ENCODE assay signal across 8 cellular contexts in the genomic region with DNA sequence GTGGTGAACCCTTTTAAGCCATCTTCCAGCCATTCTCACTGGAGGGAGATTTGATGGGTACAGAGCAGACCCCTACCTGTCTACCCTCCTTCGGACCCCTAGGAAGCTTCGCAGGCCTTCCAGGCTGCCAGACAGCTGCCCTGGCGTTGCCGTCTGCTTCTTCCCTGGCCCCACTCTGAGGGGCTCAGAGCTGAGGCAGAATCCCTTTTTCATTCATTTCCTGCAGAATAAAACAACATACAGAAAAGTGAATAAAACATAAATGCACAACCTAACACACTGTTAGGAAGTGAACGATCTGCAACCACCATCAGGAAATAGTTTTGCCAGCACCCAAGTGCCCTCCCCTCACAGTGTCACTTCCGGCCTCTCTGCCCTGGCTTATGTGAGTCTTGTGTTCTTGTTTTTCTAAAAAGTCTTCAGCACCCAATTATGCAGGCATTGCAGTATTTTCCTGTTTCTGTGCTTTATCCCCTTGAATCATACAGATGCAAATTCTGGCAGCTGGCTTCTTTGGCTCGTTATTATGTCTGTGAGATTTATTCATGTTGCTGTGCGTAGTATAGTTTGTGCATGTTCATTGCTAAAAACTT. TPM values are rescaled to one million over a fixed set of nuclear protein-coding genes. Genes with fewer than 3 reads are reported as not detected.
A peak's percentile ranks its signal among the peaks of the same experiment; 100 is the strongest.
DNase-seq lines count a peak whose midpoint lies in the region; ATAC-seq and TF ChIP-seq lines count a peak whose summit lies in the region.

No MANE protein-coding gene starts in this region.

- peak; percentile 86 to 87 for DNase-seq in Kasumi-1 (lab: John Stamatoyannopoulos, UW)
- peak; percentile 87 for DNase-seq in activated CD8-positive, alpha-beta T cell treated with anti-CD3 and anti-CD28 coated beads, Interleukin-2, amount 10 ng/mL, durations not matched to agents 7 days and 5 days
- DNase-seq in epithelial cell of esophagus (ENCODE audit: low read depth): peak; percentile 14
- DNase-seq in tibial artery: peak; percentile 67 to 70
- DNase-seq in COLO668 (lab: John Stamatoyannopoulos, UW; ENCODE audit: unreplicated experiment): no peak
- no peak for DNase-seq in SHP77 treated with DMSO at 0.1 percent for 48 hours (lab: John Stamatoyannopoulos, UW)

- H3K4me3 Mint-ChIP-seq in activated CD8-positive, alpha-beta T cell treated with anti-CD3 and anti-CD28 coated beads, Interleukin-2, amount 10 ng/mL, durations not matched to agents 7 days and 5 days: peak overlapping the region; percentile 77

- H3K27ac ChIP-seq in tibial artery: peak overlapping the region; percentile 40 to 54

- no peak for TF ChIP-seq CTCF in epithelial cell of esophagus (IDR thresholded peaks at IDR 0.05; ENCODE audit: insufficient read depth, low read depth, low read length, missing control alignments)
- no peak for TF ChIP-seq CTCF in tibial artery (IDR thresholded peaks at IDR 0.05)

- H3K4me1 Mint-ChIP-seq in activated CD8-positive, alpha-beta T cell treated with anti-CD3 and anti-CD28 coated beads, Interleukin-2, amount 10 ng/mL, durations not matched to agents 7 days and 5 days (ENCODE audit: low read depth): peaks cover 72% of the 10 kb centered on the region

- no peaks in the 10 kb centered on the region for H3K9me3 ChIP-seq in neuron (ENCODE audit: low read length)
- no peaks in the 10 kb centered on the region for H3K9me3 ChIP-seq in tibial artery

- H2AFZ ChIP-seq in neuron (ENCODE audit: low read depth, low read length): no peak overlapping the region

- no peaks in the 10 kb centered on the region for H3K27me3 ChIP-seq in neuron (ENCODE audit: insufficient read depth, low read length)
- no peaks in the 10 kb centered on the region for H3K27me3 ChIP-seq in tibial artery

- H3K4me3 ChIP-seq in epithelial cell of esophagus (ENCODE audit: low read length) (no peak overlapping the region), neuron (ENCODE audit: low read length) (peak overlapping the region; percentile 17), tibial artery (peak overlapping the region; percentile 21 to 30)

- peaks cover 18% of the 10 kb centered on the region for H3K4me1 ChIP-seq in neuron (ENCODE audit: insufficient read depth, low read length)
- peaks cover 0 to 24% (median 14%) of the 10 kb centered on the region in 4 donors for H3K4me1 ChIP-seq in tibial artery

- CTCF ChIA-PET in activated CD8-positive, alpha-beta T cell treated with anti-CD3 and anti-CD28 coated beads, Interleukin-2, amount 10 ng/mL, durations not matched to agents 7 days and 5 days (lab: Charles Lee): interaction anchor here (2.0 kb wide), 1 partner anchor 10 kb away, joined by 7 read pairs; no protein-coding TSS in a partner anchor

- ATAC-seq in activated CD8-positive, alpha-beta T cell treated with anti-CD3 and anti-CD28 coated beads, Interleukin-2, amount 10 ng/mL, durations not matched to agents 7 days and 5 days: peak; percentile 87
- ATAC-seq in GM21825 (IDR thresholded peaks at IDR 0.05; ENCODE audit: unreplicated experiment): no peak

- peak overlapping the region; percentile 85 for H3K27ac Mint-ChIP-seq in activated CD8-positive, alpha-beta T cell treated with anti-CD3 and anti-CD28 coated beads, Interleukin-2, amount 10 ng/mL, durations not matched to agents 7 days and 5 days

- peaks cover 57% of the 10 kb centered on the region for H3K36me3 Mint-ChIP-seq in activated CD8-positive, alpha-beta T cell treated with anti-CD3 and anti-CD28 coated beads, Interleukin-2, amount 10 ng/mL, durations not matched to agents 7 days and 5 days (ENCODE audit: low read depth)

- no peaks in the 10 kb centered on the region for H3K27me3 Mint-ChIP-seq in activated CD8-positive, alpha-beta T cell treated with anti-CD3 and anti-CD28 coated beads, Interleukin-2, amount 10 ng/mL, durations not matched to agents 7 days and 5 days (ENCODE audit: low read depth)

- H3K9me3 Mint-ChIP-seq in activated CD8-positive, alpha-beta T cell treated with anti-CD3 and anti-CD28 coated beads, Interleukin-2, amount 10 ng/mL, durations not matched to agents 7 days and 5 days (ENCODE audit: insufficient read depth): no peaks in the 10 kb centered on the region

- POLR2A ChIA-PET in activated CD8-positive, alpha-beta T cell treated with anti-CD3 and anti-CD28 coated beads, Interleukin-2, amount 10 ng/mL, durations not matched to agents 7 days and 5 days (lab: Charles Lee): interaction anchor here (0.8 to 2.1 kb wide), 2 partner anchors 19 to 24 kb away, joined by 3 to 8 read pairs; no protein-coding TSS in a partner anchor

- intact Hi-C loops in tibial artery (cut with DNase I; ENCODE audit: low total_unique reads): no loop called here

- H3K36me3 ChIP-seq in neuron (ENCODE audit: insufficient read depth, low read length) (no peaks in the 10 kb centered on the region), tibial artery (peaks cover 0 to 21% (median 7%) of the 10 kb centered on the region in 3 donors)

RNA-seq across cellular contexts. Expression of a gene that starts 5.6 kb away (rescaled TPM):
- 100 to 1,000 TPM; 252 to 255 TPM for total RNA-seq in activated CD8-positive, alpha-beta T cell treated with anti-CD3 and anti-CD28 coated beads, Interleukin-2, amount 10 ng/mL, durations not matched to agents 7 days and 5 days

RNA-seq across cellular contexts. Expression of a gene that starts 45.1 kb away (rescaled TPM):
- 10 to 100 TPM; 88.2 to 93.0 TPM for total RNA-seq in activated CD8-positive, alpha-beta T cell treated with anti-CD3 and anti-CD28 coated beads, Interleukin-2, amount 10 ng/mL, durations not matched to agents 7 days and 5 days

Comparison
In these comparisons a context has a peak if more than half of its experiments do, and no peak if none do; other contexts are left out.
1. DNase-seq: peak in Kasumi-1 (2 of 2), activated CD8-positive, alpha-beta T cell treated with anti-CD3 and anti-CD28 coated beads, Interleukin-2, amount 10 ng/mL, durations not matched to agents 7 days and 5 days (single experiment), epithelial cell of esophagus (single experiment) and tibial artery (2 of 2); none in COLO668 (single experiment) and SHP77 treated with DMSO at 0.1 percent for 48 hours (single experiment).